1 cellular context compared by ENCODE assay signal in the genomic region with DNA sequence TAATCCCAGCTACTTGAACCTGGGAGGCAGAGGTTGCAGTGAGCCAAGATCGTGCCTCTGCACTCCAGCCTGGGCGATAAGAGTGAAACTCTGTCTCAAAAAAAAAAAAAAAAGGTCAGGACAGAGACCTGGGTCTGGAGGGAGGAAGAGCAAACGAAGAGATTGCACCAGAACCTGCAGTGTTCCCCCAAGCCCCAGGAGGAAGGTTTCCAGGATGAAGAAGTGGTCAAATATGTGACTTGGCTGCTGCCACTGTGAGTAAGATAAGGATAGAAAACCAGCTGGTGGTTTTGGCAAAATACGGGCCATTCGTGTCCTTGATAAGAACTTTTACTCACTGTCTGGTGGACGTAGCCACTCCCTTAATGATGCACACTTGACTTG.
TF ChIP-seq lines count a peak whose summit lies in the region.

No MANE protein-coding gene starts in this region.

TF ChIP-seq in K562, 482 proteins besides CTCF, POLR2A, EP300 and RAD21 (continued from another document and continues in another):
- TF ChIP-seq, protein P1, sequence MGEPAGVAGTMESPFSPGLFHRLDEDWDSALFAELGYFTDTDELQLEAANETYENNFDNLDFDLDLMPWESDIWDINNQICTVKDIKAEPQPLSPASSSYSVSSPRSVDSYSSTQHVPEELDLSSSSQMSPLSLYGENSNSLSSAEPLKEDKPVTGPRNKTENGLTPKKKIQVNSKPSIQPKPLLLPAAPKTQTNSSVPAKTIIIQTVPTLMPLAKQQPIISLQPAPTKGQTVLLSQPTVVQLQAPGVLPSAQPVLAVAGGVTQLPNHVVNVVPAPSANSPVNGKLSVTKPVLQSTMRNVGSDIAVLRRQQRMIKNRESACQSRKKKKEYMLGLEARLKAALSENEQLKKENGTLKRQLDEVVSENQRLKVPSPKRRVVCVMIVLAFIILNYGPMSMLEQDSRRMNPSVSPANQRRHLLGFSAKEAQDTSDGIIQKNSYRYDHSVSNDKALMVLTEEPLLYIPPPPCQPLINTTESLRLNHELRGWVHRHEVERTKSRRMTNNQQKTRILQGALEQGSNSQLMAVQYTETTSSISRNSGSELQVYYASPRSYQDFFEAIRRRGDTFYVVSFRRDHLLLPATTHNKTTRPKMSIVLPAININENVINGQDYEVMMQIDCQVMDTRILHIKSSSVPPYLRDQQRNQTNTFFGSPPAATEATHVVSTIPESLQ (CRISPR knock-in tag; IDR thresholded peaks at IDR 0.05), result no peak
- TF ChIP-seq KLF13 (tag; IDR thresholded peaks at IDR 0.05; ENCODE audit: borderline replicate concordance, low read depth) (no peak), KDM1A (IDR thresholded peaks at IDR 0.05) (0 out of 4 replicates have a peak, but pooled peaks of 1 of the 2 experiments have one; percentile 7), ZBTB17 (CRISPR knock-in tag; IDR thresholded peaks at IDR 0.05) (0 out of 2 replicates have a peak, but pooled peaks have one; percentile 29), TEAD4 (IDR thresholded peaks at IDR 0.05; ENCODE audit: low read length) (peak; percentile 74), TEAD4 (CRISPR knock-in tag; IDR thresholded peaks at IDR 0.05; ENCODE audit: borderline replicate concordance) (no peak), RBM17 (IDR thresholded peaks at IDR 0.05; ENCODE audit: borderline replicate concordance, low read depth, low read length) (no peak), SMARCE1 (IDR thresholded peaks at IDR 0.05) (peak; percentile 48; the same call in 1 of the 2 replicates), CBFA2T3 (IDR thresholded peaks at IDR 0.05) (peak; percentile 81), MECOM (CRISPR knock-in tag; IDR thresholded peaks at IDR 0.05) (0 out of 2 replicates have a peak, but pooled peaks have one; percentile 36), TCF3 (CRISPR knock-in tag; IDR thresholded peaks at IDR 0.05) (peak; percentile 65), ATF7 (IDR thresholded peaks at IDR 0.05) (0 out of 2 replicates have a peak, but pooled peaks have one; percentile 29), RCOR1 (IDR thresholded peaks at IDR 0.05; ENCODE audit: borderline replicate concordance in 1 of 2, low read depth in 2 of 2, low read length in 2 of 2) (peak in 1 of 2 experiments; percentile 59; a peak in 1 of 4 replicates), NFE2 (IDR thresholded peaks at IDR 0.05; ENCODE audit: low read depth) (0 out of 2 replicates have a peak, but pooled peaks have one; percentile 6), DPF2 (IDR thresholded peaks at IDR 0.05) (peak; percentile 35; the same call in 1 of the 2 replicates), ARID1B (IDR thresholded peaks at IDR 0.05) (peak; percentile 71), STAT5A (IDR thresholded peaks at IDR 0.05; ENCODE audit: borderline replicate concordance, low read length) (0 out of 2 replicates have a peak, but pooled peaks have one; percentile 20), GATA2 (CRISPR knock-in tag; IDR thresholded peaks at IDR 0.05) (0 out of 2 replicates have a peak, but pooled peaks have one; percentile 12), SOX6 (IDR thresholded peaks at IDR 0.05) (0 out of 2 replicates have a peak, but pooled peaks have one; percentile 27), CBFA2T2 (conservative IDR thresholded peaks at IDR 0.05) (peak; percentile 74), TAL1 (IDR thresholded peaks at IDR 0.05) (peak; percentile 55), SRF (CRISPR knock-in tag; IDR thresholded peaks at IDR 0.05) (peak in 1 of 2 experiments; percentile 42; a peak in 1 of 4 replicates), ELF1 (tag; IDR thresholded peaks at IDR 0.05) (no peak), SMAD4 (CRISPR knock-in tag; conservative IDR thresholded peaks at IDR 0.05) (peak; percentile 70), BMI1 (IDR thresholded peaks at IDR 0.05; ENCODE audit: low read length) (no peak), RAD51 (IDR thresholded peaks at IDR 0.05; ENCODE audit: borderline replicate concordance, low read depth) (peak; percentile 31; the same call in 1 of the 2 replicates), NFIC (IDR thresholded peaks at IDR 0.05) (peak; percentile 41; the same call in 1 of the 2 replicates), XRCC3 (IDR thresholded peaks at IDR 0.05) (no peak), LCOR (CRISPR knock-in tag; IDR thresholded peaks at IDR 0.05) (peak; percentile 86), JUND (IDR thresholded peaks at IDR 0.05; ENCODE audit: borderline replicate concordance, low read depth, low read length) (peak; percentile 25; the same call in 1 of the 2 replicates), JUND (tag; IDR thresholded peaks at IDR 0.05; ENCODE audit: borderline replicate concordance, low read depth, low read length) (no peak), FOSL1 (tag; conservative IDR thresholded peaks at IDR 0.05) (peak; percentile 86), U2AF2 (optimal IDR thresholded peaks at IDR 0.05; ENCODE audit: low read depth, low read length) (no peak), ZNF263 (CRISPR knock-in tag; IDR thresholded peaks at IDR 0.05; ENCODE audit: borderline replicate concordance) (peak; percentile 75; the same call in 1 of the 2 replicates), CREM (IDR thresholded peaks at IDR 0.05; ENCODE audit: low read depth) (0 out of 2 replicates have a peak, but pooled peaks have one; percentile 30), ATF1 (CRISPR knock-in tag; IDR thresholded peaks at IDR 0.05) (no peak), ATF1 (tag; IDR thresholded peaks at IDR 0.05) (0 out of 2 replicates have a peak, but pooled peaks have one; percentile 23), ZKSCAN1 (IDR thresholded peaks at IDR 0.05; ENCODE audit: low read depth, low read length) (peak; percentile 70; the same call in 1 of the 2 replicates), PHB2 (IDR thresholded peaks at IDR 0.05; ENCODE audit: low read depth) (0 out of 2 replicates have a peak, but pooled peaks have one; percentile 20)
- TF ChIP-seq, protein P2, sequence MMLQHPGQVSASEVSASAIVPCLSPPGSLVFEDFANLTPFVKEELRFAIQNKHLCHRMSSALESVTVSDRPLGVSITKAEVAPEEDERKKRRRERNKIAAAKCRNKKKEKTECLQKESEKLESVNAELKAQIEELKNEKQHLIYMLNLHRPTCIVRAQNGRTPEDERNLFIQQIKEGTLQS (IDR thresholded peaks at IDR 0.05), result peak; percentile 35; the same call in 1 of the 2 replicates
- TF ChIP-seq, protein P2 (CRISPR knock-in tag; conservative IDR thresholded peaks at IDR 0.05), result no peak
- TF ChIP-seq, protein P3, sequence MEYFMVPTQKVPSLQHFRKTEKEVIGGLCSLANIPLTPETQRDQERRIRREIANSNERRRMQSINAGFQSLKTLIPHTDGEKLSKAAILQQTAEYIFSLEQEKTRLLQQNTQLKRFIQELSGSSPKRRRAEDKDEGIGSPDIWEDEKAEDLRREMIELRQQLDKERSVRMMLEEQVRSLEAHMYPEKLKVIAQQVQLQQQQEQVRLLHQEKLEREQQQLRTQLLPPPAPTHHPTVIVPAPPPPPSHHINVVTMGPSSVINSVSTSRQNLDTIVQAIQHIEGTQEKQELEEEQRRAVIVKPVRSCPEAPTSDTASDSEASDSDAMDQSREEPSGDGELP (CRISPR knock-in tag; IDR thresholded peaks at IDR 0.05; ENCODE audit: borderline replicate concordance), result peak; percentile 67
- TF ChIP-seq, protein P4, sequence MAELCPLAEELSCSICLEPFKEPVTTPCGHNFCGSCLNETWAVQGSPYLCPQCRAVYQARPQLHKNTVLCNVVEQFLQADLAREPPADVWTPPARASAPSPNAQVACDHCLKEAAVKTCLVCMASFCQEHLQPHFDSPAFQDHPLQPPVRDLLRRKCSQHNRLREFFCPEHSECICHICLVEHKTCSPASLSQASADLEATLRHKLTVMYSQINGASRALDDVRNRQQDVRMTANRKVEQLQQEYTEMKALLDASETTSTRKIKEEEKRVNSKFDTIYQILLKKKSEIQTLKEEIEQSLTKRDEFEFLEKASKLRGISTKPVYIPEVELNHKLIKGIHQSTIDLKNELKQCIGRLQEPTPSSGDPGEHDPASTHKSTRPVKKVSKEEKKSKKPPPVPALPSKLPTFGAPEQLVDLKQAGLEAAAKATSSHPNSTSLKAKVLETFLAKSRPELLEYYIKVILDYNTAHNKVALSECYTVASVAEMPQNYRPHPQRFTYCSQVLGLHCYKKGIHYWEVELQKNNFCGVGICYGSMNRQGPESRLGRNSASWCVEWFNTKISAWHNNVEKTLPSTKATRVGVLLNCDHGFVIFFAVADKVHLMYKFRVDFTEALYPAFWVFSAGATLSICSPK (IDR thresholded peaks at IDR 0.05; ENCODE audit: borderline replicate concordance), result no peak
- TF ChIP-seq, protein P5, sequence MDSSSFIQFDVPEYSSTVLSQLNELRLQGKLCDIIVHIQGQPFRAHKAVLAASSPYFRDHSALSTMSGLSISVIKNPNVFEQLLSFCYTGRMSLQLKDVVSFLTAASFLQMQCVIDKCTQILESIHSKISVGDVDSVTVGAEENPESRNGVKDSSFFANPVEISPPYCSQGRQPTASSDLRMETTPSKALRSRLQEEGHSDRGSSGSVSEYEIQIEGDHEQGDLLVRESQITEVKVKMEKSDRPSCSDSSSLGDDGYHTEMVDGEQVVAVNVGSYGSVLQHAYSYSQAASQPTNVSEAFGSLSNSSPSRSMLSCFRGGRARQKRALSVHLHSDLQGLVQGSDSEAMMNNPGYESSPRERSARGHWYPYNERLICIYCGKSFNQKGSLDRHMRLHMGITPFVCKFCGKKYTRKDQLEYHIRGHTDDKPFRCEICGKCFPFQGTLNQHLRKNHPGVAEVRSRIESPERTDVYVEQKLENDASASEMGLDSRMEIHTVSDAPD (CRISPR knock-in tag; IDR thresholded peaks at IDR 0.05), result peak; percentile 84
- TF ChIP-seq, protein P6, sequence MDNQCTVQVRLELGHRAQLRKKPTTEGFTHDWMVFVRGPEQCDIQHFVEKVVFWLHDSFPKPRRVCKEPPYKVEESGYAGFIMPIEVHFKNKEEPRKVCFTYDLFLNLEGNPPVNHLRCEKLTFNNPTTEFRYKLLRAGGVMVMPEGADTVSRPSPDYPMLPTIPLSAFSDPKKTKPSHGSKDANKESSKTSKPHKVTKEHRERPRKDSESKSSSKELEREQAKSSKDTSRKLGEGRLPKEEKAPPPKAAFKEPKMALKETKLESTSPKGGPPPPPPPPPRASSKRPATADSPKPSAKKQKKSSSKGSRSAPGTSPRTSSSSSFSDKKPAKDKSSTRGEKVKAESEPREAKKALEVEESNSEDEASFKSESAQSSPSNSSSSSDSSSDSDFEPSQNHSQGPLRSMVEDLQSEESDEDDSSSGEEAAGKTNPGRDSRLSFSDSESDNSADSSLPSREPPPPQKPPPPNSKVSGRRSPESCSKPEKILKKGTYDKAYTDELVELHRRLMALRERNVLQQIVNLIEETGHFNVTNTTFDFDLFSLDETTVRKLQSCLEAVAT (IDR thresholded peaks at IDR 0.05), result 0 out of 4 replicates have a peak, but pooled peaks of 1 of the 2 experiments have one; percentile 47
- TF ChIP-seq, protein P7, sequence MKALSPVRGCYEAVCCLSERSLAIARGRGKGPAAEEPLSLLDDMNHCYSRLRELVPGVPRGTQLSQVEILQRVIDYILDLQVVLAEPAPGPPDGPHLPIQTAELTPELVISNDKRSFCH (CRISPR knock-in tag; IDR thresholded peaks at IDR 0.05), result no peak
- TF ChIP-seq, protein P7 (tag; IDR thresholded peaks at IDR 0.05), result 0 out of 2 replicates have a peak, but pooled peaks have one; percentile 54
- TF ChIP-seq, protein P8, sequence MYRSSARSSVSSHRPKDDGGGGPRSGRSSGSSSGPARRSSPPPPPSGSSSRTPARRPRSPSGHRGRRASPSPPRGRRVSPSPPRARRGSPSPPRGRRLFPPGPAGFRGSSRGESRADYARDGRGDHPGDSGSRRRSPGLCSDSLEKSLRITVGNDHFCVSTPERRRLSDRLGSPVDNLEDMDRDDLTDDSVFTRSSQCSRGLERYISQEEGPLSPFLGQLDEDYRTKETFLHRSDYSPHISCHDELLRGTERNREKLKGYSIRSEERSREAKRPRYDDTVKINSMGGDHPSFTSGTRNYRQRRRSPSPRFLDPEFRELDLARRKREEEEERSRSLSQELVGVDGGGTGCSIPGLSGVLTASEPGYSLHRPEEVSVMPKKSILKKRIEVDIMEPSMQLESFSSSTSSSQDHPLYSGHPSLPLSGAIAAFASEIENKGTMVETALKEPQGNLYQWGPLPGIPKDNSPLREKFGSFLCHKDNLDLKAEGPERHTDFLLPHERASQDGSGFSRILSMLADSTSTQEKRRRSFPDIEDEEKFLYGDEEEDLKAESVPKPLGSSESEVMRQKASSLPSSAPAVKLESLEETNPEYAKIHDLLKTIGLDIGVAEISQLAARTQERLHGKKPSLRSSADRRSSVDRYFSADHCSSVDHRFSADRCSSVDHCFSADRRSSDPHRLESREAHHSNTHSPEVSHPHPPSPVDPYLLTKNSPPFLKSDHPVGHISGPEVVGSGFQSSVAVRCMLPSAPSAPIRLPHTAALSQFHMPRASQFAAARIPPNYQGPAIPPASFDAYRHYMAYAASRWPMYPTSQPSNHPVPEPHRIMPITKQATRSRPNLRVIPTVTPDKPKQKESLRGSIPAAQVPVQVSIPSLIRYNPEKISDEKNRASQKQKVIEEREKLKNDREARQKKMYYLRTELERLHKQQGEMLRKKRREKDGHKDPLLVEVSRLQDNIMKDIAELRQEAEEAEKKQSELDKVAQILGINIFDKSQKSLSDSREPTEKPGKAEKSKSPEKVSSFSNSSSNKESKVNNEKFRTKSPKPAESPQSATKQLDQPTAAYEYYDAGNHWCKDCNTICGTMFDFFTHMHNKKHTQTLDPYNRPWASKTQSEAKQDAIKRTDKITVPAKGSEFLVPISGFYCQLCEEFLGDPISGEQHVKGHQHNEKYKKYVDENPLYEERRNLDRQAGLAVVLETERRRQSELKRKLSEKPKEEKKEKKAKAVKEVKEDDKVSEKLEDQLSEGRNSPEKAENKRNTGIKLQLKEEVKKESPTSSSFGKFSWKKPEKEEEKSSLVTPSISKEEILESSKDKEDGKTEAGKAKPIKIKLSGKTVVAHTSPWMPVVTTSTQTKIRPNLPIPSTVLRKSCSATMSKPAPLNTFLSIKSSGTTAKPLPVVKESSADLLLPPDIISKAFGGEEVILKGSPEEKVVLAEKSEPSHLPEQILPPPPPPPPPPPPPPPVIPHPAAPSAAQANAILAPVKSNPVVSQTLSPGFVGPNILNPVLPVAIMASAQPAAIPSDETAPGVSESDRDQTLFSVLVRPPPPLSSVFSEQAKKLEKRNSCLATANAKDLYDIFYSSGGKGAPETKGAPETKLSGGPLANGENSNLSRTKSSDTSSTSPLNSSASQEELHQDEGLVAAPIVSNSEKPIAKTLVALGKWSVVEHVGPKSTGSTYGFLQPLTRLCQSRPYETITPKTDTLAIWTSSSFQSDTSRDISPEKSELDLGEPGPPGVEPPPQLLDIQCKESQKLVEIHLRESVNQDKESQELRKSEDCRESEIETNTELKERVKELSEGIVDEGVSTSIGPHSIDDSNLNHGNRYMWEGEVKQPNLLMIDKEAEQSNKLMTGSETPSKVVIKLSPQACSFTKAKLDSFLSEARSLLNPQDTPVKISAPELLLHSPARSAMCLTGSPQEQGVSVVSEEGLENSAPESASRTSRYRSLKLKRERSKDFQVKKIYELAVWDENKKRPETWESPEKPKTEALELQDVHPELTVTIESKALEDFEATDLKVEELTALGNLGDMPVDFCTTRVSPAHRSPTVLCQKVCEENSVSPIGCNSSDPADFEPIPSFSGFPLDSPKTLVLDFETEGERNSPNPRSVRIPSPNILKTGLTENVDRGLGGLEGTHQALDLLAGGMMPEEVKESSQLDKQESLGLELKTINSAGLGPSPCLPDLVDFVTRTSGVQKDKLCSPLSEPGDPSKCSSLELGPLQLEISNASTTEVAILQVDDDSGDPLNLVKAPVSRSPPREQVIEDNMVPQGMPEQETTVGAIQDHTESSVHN (IDR thresholded peaks at IDR 0.05; ENCODE audit: borderline replicate concordance in 1 of 2, low read depth in 1 of 2), result peak in 1 of 2 experiments; percentile 55; a peak in 1 of 4 replicates
